In genomic region chr7:95630702-95631458, GRCh38 we compare ENCODE assay signal across 21 cellular contexts. TPM values are rescaled to one million over a fixed set of nuclear protein-coding genes. Genes with fewer than 3 reads are reported as not detected.
DNase-seq lines count a peak whose midpoint lies in the region; ATAC-seq and TF ChIP-seq lines count a peak whose summit lies in the region.
"Had no signal": no experiment of that assay in that cellular context is flagged by ENCODE, and none has a peak within 500 bp of the region (broad histone marks: within the 10 kb centered on the region; RNA-seq: fewer than 3 reads in every experiment).

No MANE protein-coding gene starts in this region.

- peak overlapping the region; percentile 71 for H2AFZ ChIP-seq in parathyroid adenoma

- peaks cover 2% of the 10 kb centered on the region for H3K9me3 Mint-ChIP-seq in CD8-positive, alpha-beta T cell
- H3K9me3 Mint-ChIP-seq: activated naive CD8-positive, alpha-beta T cell treated with anti-CD3 and anti-CD28 coated beads, Interleukin-2, amount 10 ng/mL, durations not matched to agents 7 days and 5 days; stimulated activated naive B cell treated with anti-CD40 and anti-IgM and Interleukin-4, amounts not matched to agents 10 μg/mL and 1 μg/mL and 100 μg/mL, for 72 hours had no signal

- H3K36me3 Mint-ChIP-seq in CD8-positive, alpha-beta T cell, result no peaks in the 10 kb centered on the region
- H3K36me3 Mint-ChIP-seq: activated naive CD8-positive, alpha-beta T cell treated with anti-CD3 and anti-CD28 coated beads, Interleukin-2, amount 10 ng/mL, durations not matched to agents 7 days and 5 days; naive thymus-derived CD4-positive, alpha-beta T cell; stimulated activated naive B cell treated with anti-CD40 and anti-IgM and Interleukin-4, amounts not matched to agents 10 μg/mL and 1 μg/mL and 100 μg/mL, for 72 hours; T-cell had no signal

- ATAC-seq in heart right ventricle, result no peak
- no peak for ATAC-seq in Right ventricle myocardium superior (ENCODE audit: poor library complexity)
- no peak for ATAC-seq in CD8-positive, alpha-beta T cell
- ATAC-seq: activated CD8-positive, alpha-beta T cell treated with anti-CD3 and anti-CD28 coated beads, Interleukin-2, amount 10 ng/mL, durations not matched to agents 7 days and 5 days; left ventricle myocardium superior; naive thymus-derived CD4-positive, alpha-beta T cell; stimulated activated naive B cell treated with anti-CD40 and anti-IgM and Interleukin-4, amounts not matched to agents 10 μg/mL and 1 μg/mL and 100 μg/mL, for 72 hours; T-cell had no signal

- H3K27me3 ChIP-seq in heart right ventricle (no peaks in the 10 kb centered on the region), parathyroid adenoma (ENCODE audit: control insufficient read depth, insufficient read depth, low read length) (no peaks in the 10 kb centered on the region), testis (no peaks in the 10 kb centered on the region)
- H3K27me3 ChIP-seq in CD8-positive, alpha-beta T cell (ENCODE audit: insufficient read depth, low read length), result no peaks in the 10 kb centered on the region

- no peaks in the 10 kb centered on the region for H3K4me1 Mint-ChIP-seq in CD8-positive, alpha-beta T cell (ENCODE audit: low read depth)
- H3K4me1 Mint-ChIP-seq: activated naive CD8-positive, alpha-beta T cell treated with anti-CD3 and anti-CD28 coated beads, Interleukin-2, amount 10 ng/mL, durations not matched to agents 7 days and 5 days; naive thymus-derived CD4-positive, alpha-beta T cell; T-cell had no signal

- H3K4me3 ChIP-seq in heart right ventricle (no peak overlapping the region), parathyroid adenoma (ENCODE audit: low read depth, low read length) (no peak overlapping the region), testis (no peak overlapping the region)
- no peak overlapping the region for H3K4me3 ChIP-seq in CD8-positive, alpha-beta T cell (ENCODE audit: low read depth, low read length)

- TF ChIP-seq POLR2A in testis (IDR thresholded peaks at IDR 0.05), result no peak

- H3K4me2 ChIP-seq in parathyroid adenoma (ENCODE audit: low read length), result no peak overlapping the region

- CTCF ChIA-PET in CD8-positive, alpha-beta T cell (lab: Charles Lee), result no interaction called here

- H3K79me2 ChIP-seq in parathyroid adenoma, result no peaks in the 10 kb centered on the region

- 59 to 75% methylated on average over 6 of the region's 6 CpGs for WGBS in heart right ventricle, 2 donors
- 37 to 50% methylated on average over 6 of the region's 6 CpGs for WGBS in testis, 2 donors

- H3K9me3 ChIP-seq in heart right ventricle (peaks cover 0 to 10% (median 0%) of the 10 kb centered on the region in 11 donors), parathyroid adenoma (ENCODE audit: control insufficient read depth, low read length) (no peaks in the 10 kb centered on the region), testis (no peaks in the 10 kb centered on the region)
- no peaks in the 10 kb centered on the region for H3K9me3 ChIP-seq in CD8-positive, alpha-beta T cell (ENCODE audit: low read length)

- H3K9ac ChIP-seq in parathyroid adenoma, result no peak overlapping the region

- no peaks in the 10 kb centered on the region for H3K36me3 ChIP-seq in heart right ventricle
- no peaks in the 10 kb centered on the region for H3K36me3 ChIP-seq in parathyroid adenoma (ENCODE audit: control insufficient read depth, insufficient read depth, low read length)
- no peaks in the 10 kb centered on the region for H3K36me3 ChIP-seq in CD8-positive, alpha-beta T cell (ENCODE audit: insufficient read depth, low read length)
- H3K36me3 ChIP-seq in testis (ENCODE audit: low read depth, missing control alignments), result no peaks in the 10 kb centered on the region

- H3K27me3 Mint-ChIP-seq in CD8-positive, alpha-beta T cell (ENCODE audit: low read depth), result no peaks in the 10 kb centered on the region
- H3K27me3 Mint-ChIP-seq: activated naive CD8-positive, alpha-beta T cell treated with anti-CD3 and anti-CD28 coated beads, Interleukin-2, amount 10 ng/mL, durations not matched to agents 7 days and 5 days; stimulated activated naive B cell treated with anti-CD40 and anti-IgM and Interleukin-4, amounts not matched to agents 10 μg/mL and 1 μg/mL and 100 μg/mL, for 72 hours; T-cell had no signal

- POLR2A ChIA-PET in CD8-positive, alpha-beta T cell (lab: Charles Lee), result no interaction called here

- DNase-seq in heart right ventricle, result no peak
- no peak for DNase-seq in Right ventricle myocardium superior
- peak; percentile 39 for DNase-seq in fibroblast of gingiva (ENCODE audit: low read depth)
- no peak for DNase-seq in GF-D8 (lab: John Stamatoyannopoulos, UW)
- no peak for DNase-seq in medulla oblongata (ENCODE audit: extremely low spot score)
- no peak for DNase-seq in CD8-positive, alpha-beta T cell
- DNase-seq in testis, result no peak
- DNase-seq: activated CD8-positive, alpha-beta T cell treated with anti-CD3 and anti-CD28 coated beads, Interleukin-2, amount 10 ng/mL, durations not matched to agents 7 days and 5 days; activated naive CD8-positive, alpha-beta T cell treated with anti-CD3 and anti-CD28 coated beads, Interleukin-2, amount 10 ng/mL, durations not matched to agents 7 days and 5 days; caudate nucleus; effector CD8-positive, alpha-beta T cell; EL; foreskin fibroblast; left ventricle myocardium superior; naive thymus-derived CD4-positive, alpha-beta T cell; NCI-H146; NK-92 treated with Interleukin-12 subunit alpha and Interleukin-12 subunit beta, amount 100 ng/mL, for 24 hours; posterior cingulate gyrus; stimulated activated naive B cell treated with anti-CD40 and anti-IgM and Interleukin-4, amounts not matched to agents 10 μg/mL and 1 μg/mL and 100 μg/mL, for 72 hours; T-cell had no signal

- TF ChIP-seq CTCF in heart right ventricle (IDR thresholded peaks at IDR 0.05), result no peak
- TF ChIP-seq CTCF in parathyroid adenoma (IDR thresholded peaks at IDR 0.05), result no peak
- TF ChIP-seq CTCF in CD8-positive, alpha-beta T cell (IDR thresholded peaks at IDR 0.05), result no peak
- TF ChIP-seq CTCF in testis (IDR thresholded peaks at IDR 0.05), result no peak

- intact Hi-C loops in heart right ventricle (cut with DNase I), result no loop called here
- intact Hi-C loops in Right ventricle myocardium superior (cut with DNase I), result no loop called here
- intact Hi-C loops in CD8-positive, alpha-beta T cell (cut with DNase I, micrococcal nuclease), result no loop called here
- intact Hi-C loops in testis (cut with DNase I; ENCODE audit: low total_unique reads), result no loop called here

- H3K4me3 Mint-ChIP-seq in CD8-positive, alpha-beta T cell, result no peak overlapping the region
- H3K4me3 Mint-ChIP-seq: activated CD8-positive, alpha-beta T cell treated with anti-CD3 and anti-CD28 coated beads, Interleukin-2, amount 10 ng/mL, durations not matched to agents 7 days and 5 days; activated naive CD8-positive, alpha-beta T cell treated with anti-CD3 and anti-CD28 coated beads, Interleukin-2, amount 10 ng/mL, durations not matched to agents 7 days and 5 days; naive thymus-derived CD4-positive, alpha-beta T cell; stimulated activated naive B cell treated with anti-CD40 and anti-IgM and Interleukin-4, amounts not matched to agents 10 μg/mL and 1 μg/mL and 100 μg/mL, for 72 hours; T-cell had no signal

- peak overlapping the region in 6 of 10 donors; percentile 19 to 89 (median 80) for H3K27ac ChIP-seq in heart right ventricle
- H3K27ac ChIP-seq in parathyroid adenoma, result peak overlapping the region; percentile 13
- H3K27ac ChIP-seq in CD8-positive, alpha-beta T cell (ENCODE audit: low read depth, low read length), result no peak overlapping the region
- peak overlapping the region in 1 of 2 donors; percentile 7 for H3K27ac ChIP-seq in testis

- no peak overlapping the region for H3K27ac Mint-ChIP-seq in CD8-positive, alpha-beta T cell
- H3K27ac Mint-ChIP-seq: activated CD8-positive, alpha-beta T cell treated with anti-CD3 and anti-CD28 coated beads, Interleukin-2, amount 10 ng/mL, durations not matched to agents 7 days and 5 days; activated naive CD8-positive, alpha-beta T cell treated with anti-CD3 and anti-CD28 coated beads, Interleukin-2, amount 10 ng/mL, durations not matched to agents 7 days and 5 days; naive thymus-derived CD4-positive, alpha-beta T cell; stimulated activated naive B cell treated with anti-CD40 and anti-IgM and Interleukin-4, amounts not matched to agents 10 μg/mL and 1 μg/mL and 100 μg/mL, for 72 hours; T-cell had no signal

- H3K4me1 ChIP-seq in heart right ventricle (peaks cover 0 to 19% (median 8%) of the 10 kb centered on the region in 9 donors), parathyroid adenoma (peaks cover 10% of the 10 kb centered on the region), testis (peaks cover 4% of the 10 kb centered on the region)
- H3K4me1 ChIP-seq in CD8-positive, alpha-beta T cell (ENCODE audit: insufficient read depth, low read length), result no peaks in the 10 kb centered on the region

RNA-seq across cellular contexts. Expression of gene PDK4, which starts 34.6 kb away (rescaled TPM):
- 1,000 to 10,000 TPM in 3 of 10 donors, 100 to 1,000 TPM in 5, 10 to 100 TPM in 2; 63.0 to 2,183 (median 269) TPM for total RNA-seq in heart right ventricle
- polyA plus RNA-seq in heart right ventricle, result 100 to 1,000 TPM; 114 to 369 TPM
- total RNA-seq in Right ventricle myocardium superior, result 374 TPM
- total RNA-seq in CD8-positive, alpha-beta T cell, result not detected
- total RNA-seq in testis, result 10 to 100 TPM; 29.6 to 32.8 TPM
- polyA plus RNA-seq in testis (ENCODE audit: insufficient read depth, low read depth, low replicate concordance), result 24.9 TPM
- total RNA-seq: activated CD8-positive, alpha-beta T cell treated with anti-CD3 and anti-CD28 coated beads, Interleukin-2, amount 10 ng/mL, durations not matched to agents 7 days and 5 days had no signal
- polyA plus RNA-seq: naive thymus-derived CD4-positive, alpha-beta T cell had no signal

Comparison
In these comparisons a context has a peak if more than half of its experiments do, and no peak if none do; other contexts are left out.
1. RNA of gene PDK4, which starts 34.6 kb away (total RNA-seq): 374 TPM in Right ventricle myocardium superior (single experiment), 63.0 to 2,183 TPM in heart right ventricle and 29.6 to 32.8 TPM in testis; not detected in CD8-positive, alpha-beta T cell; every median in the first group is over 10 times any median in the second.